Comparison of ENCODE assay signal across 1 cellular context in genomic region chr22:46083383-46084350, GRCh38.
TF ChIP-seq lines count a peak whose summit lies in the region.

No MANE protein-coding gene starts in this region.

TF ChIP-seq in WTC11, 78 proteins besides CTCF, POLR2A, EP300 and RAD21 (continued from another document):
- TF ChIP-seq ZBTB43 (CRISPR knock-in tag; IDR thresholded peaks at IDR 0.05) (no peak), TCF7 (CRISPR knock-in tag; IDR thresholded peaks at IDR 0.05; ENCODE audit: low read depth) (no peak), RORB (CRISPR knock-in tag; IDR thresholded peaks at IDR 0.05) (no peak), AR (CRISPR knock-in tag; IDR thresholded peaks at IDR 0.05) (no peak), NFE2L1 (CRISPR knock-in tag; IDR thresholded peaks at IDR 0.05) (no peak), ZNF281 (CRISPR knock-in tag; IDR thresholded peaks at IDR 0.05) (no peak), IRF2 (CRISPR knock-in tag; IDR thresholded peaks at IDR 0.05; ENCODE audit: borderline replicate concordance, low read depth) (no peak), KAT7 (CRISPR knock-in tag; IDR thresholded peaks at IDR 0.05; ENCODE audit: borderline replicate concordance) (no peak)
